24 cellular contexts compared by ENCODE assay signal in the genomic region with DNA sequence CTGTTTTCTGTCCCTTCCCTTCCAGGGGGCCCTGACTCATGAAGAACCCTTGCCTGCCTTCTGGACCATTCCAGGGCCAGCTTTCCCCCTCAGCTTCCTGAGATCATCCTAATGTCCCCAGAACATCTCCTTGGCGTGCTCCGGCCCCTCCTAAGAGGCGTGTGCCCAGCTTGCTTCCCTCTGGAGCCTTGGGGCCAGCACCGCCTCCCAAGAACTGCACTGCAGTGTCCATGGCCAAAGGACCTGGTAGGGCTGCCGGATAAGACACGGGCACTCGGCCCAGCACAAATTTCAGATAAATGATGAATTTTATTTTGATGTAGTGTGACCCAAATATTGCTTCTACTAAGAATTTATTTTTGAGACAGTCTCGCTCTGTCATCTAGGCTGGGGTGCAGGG. TPM values are rescaled to one million over a fixed set of nuclear protein-coding genes. Genes with fewer than 3 reads are reported as not detected.
A peak's percentile ranks its signal among the peaks of the same experiment; 100 is the strongest.
DNase-seq lines count a peak whose midpoint lies in the region; ATAC-seq, FAIRE-seq and TF ChIP-seq lines count a peak whose summit lies in the region.
"Had no signal": no experiment of that assay in that cellular context is flagged by ENCODE, and none has a peak within 500 bp of the region (broad histone marks: within the 10 kb centered on the region; RNA-seq: fewer than 3 reads in every experiment).

No MANE protein-coding gene starts in this region.

- peaks cover 16 to 32% (median 26%) of the 10 kb centered on the region in 3 donors for H3K4me1 Mint-ChIP-seq in IgD-negative memory B cell
- peaks cover 26% of the 10 kb centered on the region for H3K4me1 Mint-ChIP-seq in GM23338
- H3K4me1 Mint-ChIP-seq: CD4-positive, alpha-beta memory T cell had no signal

- H3K27ac Mint-ChIP-seq in IgD-negative memory B cell (peak overlapping the region in 2 of 3 donors; percentile 32 to 53), GM23338 (no peak overlapping the region)
- H3K27ac Mint-ChIP-seq: CD4-positive, alpha-beta memory T cell had no signal

- H3K27me3 Mint-ChIP-seq in IgD-negative memory B cell (peaks cover 22% of the 10 kb centered on the region), GM23338 (ENCODE audit: insufficient read depth, low read depth, poor library complexity) (peaks cover 16% of the 10 kb centered on the region)

- no peaks in the 10 kb centered on the region for H4K20me1 ChIP-seq in GM23338 (replicated peaks; ENCODE audit: insufficient read depth)

- H3K79me2 ChIP-seq in GM23338 (replicated peaks; ENCODE audit: insufficient read depth) = no peaks in the 10 kb centered on the region

- TF ChIP-seq POLR2A in heart left ventricle (IDR thresholded peaks at IDR 0.05) = no peak

- H3K27ac ChIP-seq in heart left ventricle (peak overlapping the region in 1 of 12 donors; percentile 27), kidney (ENCODE audit: low read depth in 2 of 2, low read length in 2 of 2) (no peak overlapping the region), GM23338 (ENCODE audit: low read depth) (no peak overlapping the region)
- H3K27ac ChIP-seq: KMS-11 had no signal

- intact Hi-C loops in left cardiac atrium (cut with DNase I) = no loop called here
- intact Hi-C loops in heart left ventricle (cut with DNase I) = loop anchor here in 3 of 10 donors (5.0 to 10.0 kb wide), 3 partner anchors 40 to 78 kb away; no protein-coding TSS in a partner anchor
- intact Hi-C loops in kidney (cut with DNase I) = no loop called here

- 77 to 92% (median 85%) methylated on average over 8 of the region's 8 CpGs for WGBS in heart left ventricle, 4 donors

- peaks cover 2% of the 10 kb centered on the region for H3K36me3 Mint-ChIP-seq in IgD-negative memory B cell
- no peaks in the 10 kb centered on the region for H3K36me3 Mint-ChIP-seq in GM23338 (ENCODE audit: low read depth)
- H3K36me3 Mint-ChIP-seq: CD4-positive, alpha-beta memory T cell had no signal

- H3K27me3 ChIP-seq in heart left ventricle (no peaks in the 10 kb centered on the region), GM23338 (ENCODE audit: insufficient read depth) (no peaks in the 10 kb centered on the region)
- H3K27me3 ChIP-seq: Peyer's patch had no signal

- ATAC-seq in left cardiac atrium = peak; percentile 12 to 24
- ATAC-seq in heart left ventricle = no peak
- ATAC-seq in HG02763 (IDR thresholded peaks at IDR 0.05; ENCODE audit: unreplicated experiment) = no peak
- ATAC-seq in GM23338 = no peak

- H3K36me3 ChIP-seq in heart left ventricle (no peaks in the 10 kb centered on the region), kidney (ENCODE audit: control insufficient read depth in 1 of 2, insufficient read depth in 2 of 2, low read length in 2 of 2) (no peaks in the 10 kb centered on the region), GM23338 (ENCODE audit: insufficient read depth) (no peaks in the 10 kb centered on the region)
- H3K36me3 ChIP-seq: Peyer's patch had no signal

- H3K4me2 ChIP-seq in GM23338 = no peak overlapping the region
- H3K4me2 ChIP-seq: KMS-11, SK-N-SH had no signal

- H2AFZ ChIP-seq in GM23338 = no peak overlapping the region

- no peaks in the 10 kb centered on the region for H3K9me2 ChIP-seq in GM23338 (ENCODE audit: insufficient read depth)
- H3K9me2 ChIP-seq: SK-N-SH had no signal

- TF ChIP-seq CTCF in heart left ventricle (IDR thresholded peaks at IDR 0.05) (no peak), kidney (IDR thresholded peaks at IDR 0.05; ENCODE audit: borderline replicate concordance, extremely low read depth, insufficient read depth) (no peak), GM23338 (conservative IDR thresholded peaks at IDR 0.05; ENCODE audit: low read depth in 2 of 2) (no peak)

- H3K9ac ChIP-seq in kidney (ENCODE audit: low read length in 2 of 2) = no peak overlapping the region
- H3K9ac ChIP-seq: KMS-11, SK-N-SH had no signal

- H3K4me1 ChIP-seq in heart left ventricle (peaks cover 3 to 62% (median 32%) of the 10 kb centered on the region in 12 donors), kidney (ENCODE audit: control insufficient read depth in 1 of 2, insufficient read depth in 1 of 2, low read depth in 1 of 2, low read length in 2 of 2) (peaks cover 0 to 16% of the 10 kb centered on the region in 2 donors), GM23338 (ENCODE audit: insufficient read depth) (no peaks in the 10 kb centered on the region)

- H3F3A ChIP-seq in GM23338 (replicated peaks; ENCODE audit: low read depth) = no peaks in the 10 kb centered on the region

- DNase-seq in left cardiac atrium = peak; percentile 35
- DNase-seq in heart left ventricle = no peak
- DNase-seq in kidney = peak; percentile 55
- DNase-seq in GM23338 (ENCODE audit: low spot score) = no peak
- no peak for DNase-seq in NAMALWA (ENCODE audit: low spot score)
- DNase-seq: 8988T; C1 segment of cervical spinal cord; CD4-positive, alpha-beta memory T cell; COR-L47; DMS53; H7; IMR-90; NCI-H1092; NCI-H1417 treated with DMSO at 0.1 percent for 48 hours; NCI-H1694 treated with DMSO at 0.1 percent for 48 hours; NCI-H2081; NCI-H2227 treated with DMSO at 0.1 percent for 48 hours; NCI-H69; Peyer's patch; SK-N-SH had no signal

- no peaks in the 10 kb centered on the region for H3K9me3 Mint-ChIP-seq in IgD-negative memory B cell
- H3K9me3 Mint-ChIP-seq in GM23338 = peaks cover 5% of the 10 kb centered on the region; the same call in 1 of the 3 replicates
- H3K9me3 Mint-ChIP-seq: CD4-positive, alpha-beta memory T cell had no signal

- H3K4me3 ChIP-seq in heart left ventricle (no peak overlapping the region), kidney (ENCODE audit: low read length in 2 of 2) (no peak overlapping the region), GM23338 (no peak overlapping the region)
- H3K4me3 ChIP-seq: Peyer's patch had no signal

- FAIRE-seq in kidney (lab: Jason Lieb, UNC) = no peak
- FAIRE-seq: GM18507 had no signal

- no peaks in the 10 kb centered on the region for H3K9me3 ChIP-seq in heart left ventricle
- no peaks in the 10 kb centered on the region for H3K9me3 ChIP-seq in kidney (ENCODE audit: control insufficient read depth in 1 of 2, low read length in 2 of 2)
- H3K9me3 ChIP-seq: Peyer's patch, SK-N-SH had no signal

- H3K4me3 Mint-ChIP-seq in IgD-negative memory B cell (peak overlapping the region in 2 of 4 donors; percentile 12 to 68), GM23338 (no peak overlapping the region)
- H3K4me3 Mint-ChIP-seq: CD4-positive, alpha-beta memory T cell had no signal

TF ChIP-seq in GM23338, 12 proteins besides CTCF, POLR2A, EP300 and RAD21 (continues in another document):
- TF ChIP-seq STAT1 (IDR thresholded peaks at IDR 0.05; ENCODE audit: unreplicated experiment) = no peak
- no peak for TF ChIP-seq CREB1 (CRISPR knock-in tag; IDR thresholded peaks at IDR 0.05; ENCODE audit: low read depth)
- TF ChIP-seq ETS1 (IDR thresholded peaks at IDR 0.05) = no peak
- no peak for TF ChIP-seq EZH2 (IDR thresholded peaks at IDR 0.05; ENCODE audit: low read depth, unreplicated experiment)
- no peak for TF ChIP-seq ZNF331 (CRISPR knock-in tag; IDR thresholded peaks at IDR 0.05; ENCODE audit: low read depth)
- no peak for TF ChIP-seq REST (IDR thresholded peaks at IDR 0.05; ENCODE audit: unreplicated experiment)

RNA-seq across cellular contexts. Expression of gene SLC12A7, which starts 20.7 kb away (rescaled TPM):
- total RNA-seq in left cardiac atrium (10 to 100 TPM; 53.7 to 54.1 TPM), heart left ventricle (100 to 1,000 TPM in 7 of 9 donors, 10 to 100 TPM in 2; 77.0 to 159 (median 132) TPM), kidney (92.9 TPM)
- polyA plus RNA-seq in heart left ventricle (10 to 100 TPM; 66.3 to 74.5 TPM), IgD-negative memory B cell (10.9 TPM), kidney (ENCODE audit: insufficient read depth, low read depth, low replicate concordance) (28.2 TPM), GM23338 (2016; fragmentation: Nextera tagmentation; extraction: Ambion mirVana) (7.4 TPM in 2 replicates)
- 32.2 TPM in 2 replicates for total RNA-seq in GM23338 (2014; rRNA removed; shearing (Covaris generic))

Comparison
In these comparisons a context has a peak if more than half of its experiments do, and no peak if none do; other contexts are left out.
1. ATAC-seq: peak in left cardiac atrium (2 of 2); none in heart left ventricle (0 of 4), HG02763 (single experiment) and GM23338 (single experiment).
2. DNase-seq: peak in left cardiac atrium (single experiment) and kidney (single experiment); none in heart left ventricle (0 of 5), GM23338 (single experiment) and NAMALWA (single experiment).